Comparison of ENCODE assay signal across 11 cellular contexts in genomic region chr18:44744206-44745180, GRCh38.
DNase-seq lines count a peak whose midpoint lies in the region; ATAC-seq and TF ChIP-seq lines count a peak whose summit lies in the region.
"Had no signal": no experiment of that assay in that cellular context is flagged by ENCODE, and none has a peak within 500 bp of the region (broad histone marks: within the 10 kb centered on the region; RNA-seq: fewer than 3 reads in every experiment).

No MANE protein-coding gene starts in this region.

- peaks cover 10% of the 10 kb centered on the region for H3K36me3 ChIP-seq in neuron (ENCODE audit: insufficient read depth, low read length)
- H3K36me3 ChIP-seq: lower lobe of right lung had no signal

- peak overlapping the region; percentile 21 for H3K27ac ChIP-seq in AG04450 (ENCODE audit: low read depth, low read length)
- H3K27ac ChIP-seq: lower lobe of right lung had no signal

- TF ChIP-seq CTCF in AG04450 (IDR thresholded peaks at IDR 0.05; ENCODE audit: low read depth, low read length), result no peak

- H3K27me3 ChIP-seq in AG04450 (ENCODE audit: control insufficient read depth, insufficient read depth, low read length) (peaks cover 23% of the 10 kb centered on the region), neuron (ENCODE audit: insufficient read depth, low read length) (no peaks in the 10 kb centered on the region)

- DNase-seq in AG04450 (ENCODE audit: low read depth, low spot score), result no peak
- peak; percentile 72 to 91 for DNase-seq in NCI-H524 (lab: John Stamatoyannopoulos, UW)
- peak; percentile 50 for DNase-seq in globus pallidus (ENCODE audit: low spot score)
- DNase-seq in stimulated activated naive CD8-positive, alpha-beta T cell treated with anti-CD3 and anti-CD28 coated beads, Interleukin-15, Interleukin-2, amounts not matched to agents 100 U/mL and 50 U/mL, for 24 hours, result no peak
- DNase-seq: activated naive CD4-positive, alpha-beta T cell treated with anti-CD3 and anti-CD28 coated beads for 36 hours; lower lobe of right lung; stimulated activated CD4-positive, alpha-beta T cell treated with anti-CD3 and anti-CD28 coated beads, Interleukin-4, amount 100 ng/mL, for 4 hours had no signal

- peaks cover 54% of the 10 kb centered on the region for H3K4me1 ChIP-seq in neuron (ENCODE audit: insufficient read depth, low read length)

- H3K4me3 ChIP-seq in AG04450 (ENCODE audit: low read depth, low read length) (no peak overlapping the region), neuron (ENCODE audit: low read length) (peak overlapping the region; percentile 41)
- H3K4me3 ChIP-seq: lower lobe of right lung had no signal

- CTCF ChIA-PET in AG04450 (lab: Charles Lee), result no interaction called here

- POLR2A ChIA-PET in AG04450 (lab: Yijun Ruan, JAX), result no interaction called here

- peak overlapping the region; percentile 2 for H2AFZ ChIP-seq in neuron (ENCODE audit: low read depth, low read length)

- ATAC-seq in GM18519 (IDR thresholded peaks at IDR 0.05; ENCODE audit: low FRiP score, unreplicated experiment) (no peak), GM21619 (IDR thresholded peaks at IDR 0.05; ENCODE audit: unreplicated experiment) (no peak), HG03108 (IDR thresholded peaks at IDR 0.05; ENCODE audit: unreplicated experiment) (no peak)
- ATAC-seq in stimulated activated naive CD8-positive, alpha-beta T cell treated with anti-CD3 and anti-CD28 coated beads, Interleukin-15, Interleukin-2, amounts not matched to agents 100 U/mL and 50 U/mL, for 24 hours, result no peak
- ATAC-seq: lower lobe of right lung had no signal

- H3K9me3 ChIP-seq in AG04450 (ENCODE audit: control insufficient read depth, insufficient read depth, low read length), result no peaks in the 10 kb centered on the region; the same call in 1 of the 2 replicates
- H3K9me3 ChIP-seq in neuron (ENCODE audit: low read length), result no peaks in the 10 kb centered on the region
- H3K9me3 ChIP-seq: lower lobe of right lung had no signal

Comparison
In these comparisons a context has a peak if more than half of its experiments do, and no peak if none do; other contexts are left out.
1. DNase-seq: peak in NCI-H524 (2 of 2) and globus pallidus (single experiment); none in AG04450 (single experiment) and stimulated activated naive CD8-positive, alpha-beta T cell treated with anti-CD3 and anti-CD28 coated beads, Interleukin-15, Interleukin-2, amounts not matched to agents 100 U/mL and 50 U/mL, for 24 hours (single experiment).